In genomic region chr6:85476532-85476931, GRCh38 we compare ENCODE assay signal across 22 cellular contexts. TPM values are rescaled to one million over a fixed set of nuclear protein-coding genes. Genes with fewer than 3 reads are reported as not detected.
DNase-seq lines count a peak whose midpoint lies in the region; ATAC-seq, FAIRE-seq and TF ChIP-seq lines count a peak whose summit lies in the region.
"Had no signal": no experiment of that assay in that cellular context is flagged by ENCODE, and none has a peak within 500 bp of the region (broad histone marks: within the 10 kb centered on the region; RNA-seq: fewer than 3 reads in every experiment).

No MANE protein-coding gene starts in this region.

- no peak overlapping the region for H4K8ac ChIP-seq in mesendoderm (ENCODE audit: low read depth, low read length)

- H3K9me3 ChIP-seq in HepG2 (ENCODE audit: low read length) (no peaks in the 10 kb centered on the region), right lobe of liver (no peaks in the 10 kb centered on the region)
- H3K9me3 ChIP-seq: A549 had no signal

- H2BK120ac ChIP-seq in mesendoderm (ENCODE audit: low read depth, low read length), result no peak overlapping the region

- no peak overlapping the region for H3K4me3 Mint-ChIP-seq in activated CD4-positive, alpha-beta memory T cell treated with anti-CD3 and anti-CD28 coated beads for 36 hours
- H3K4me3 Mint-ChIP-seq: CD8-positive, alpha-beta memory T cell had no signal

- H3K4me1 Mint-ChIP-seq in activated CD4-positive, alpha-beta memory T cell treated with anti-CD3 and anti-CD28 coated beads for 36 hours (ENCODE audit: low read depth), result no peaks in the 10 kb centered on the region

- no peaks in the 10 kb centered on the region for H3K79me1 ChIP-seq in mesendoderm (ENCODE audit: low read length)

- H3K4me3 ChIP-seq in HepG2 (replicated peaks in 1 of 3; ENCODE audit: insufficient read depth in 1 of 3, low read depth in 2 of 3, low read length in 3 of 3), result no peak overlapping the region
- no peak overlapping the region for H3K4me3 ChIP-seq in right lobe of liver
- no peak overlapping the region for H3K4me3 ChIP-seq in choroid plexus epithelial cell (ENCODE audit: low read depth, low read length)
- no peak overlapping the region for H3K4me3 ChIP-seq in mesendoderm (ENCODE audit: low read length)
- H3K4me3 ChIP-seq: A549; BLaER1 treated with 17β-estradiol and CSF1 and Interleukin-3, amounts not matched to agents 10 nM and 100 nM; GM23248 had no signal

- no peak overlapping the region for H3K27ac ChIP-seq in HepG2 (ENCODE audit: extremely low read length, insufficient read depth, low read length)
- H3K27ac ChIP-seq in right lobe of liver, result no peak overlapping the region
- no peak overlapping the region for H3K27ac ChIP-seq in mesendoderm (ENCODE audit: low read depth, low read length)
- H3K27ac ChIP-seq: 22Rv1; A549; BLaER1 treated with 17β-estradiol and CSF1 and Interleukin-3, amounts not matched to agents 10 nM and 100 nM; GM23248; HL-60; KMS-11 had no signal

- intact Hi-C loops in HepG2 (cut with micrococcal nuclease; ENCODE audit: unreplicated experiment) (no loop called here), right lobe of liver (cut with DNase I) (no loop called here)
- intact Hi-C loops in activated CD4-positive, alpha-beta memory T cell treated with anti-CD3 and anti-CD28 coated beads for 36 hours (cut with micrococcal nuclease), result no loop called here

- H2BK15ac ChIP-seq in mesendoderm (replicated peaks; ENCODE audit: low read depth), result no peak overlapping the region

- POLR2A ChIA-PET in HepG2 (lab: Yijun Ruan, JAX), result no interaction called here
- POLR2A ChIA-PET in activated CD4-positive, alpha-beta memory T cell treated with anti-CD3 and anti-CD28 coated beads for 36 hours (lab: Charles Lee), result no interaction called here

- H2AFZ ChIP-seq in HepG2 (ENCODE audit: low read length), result no peak overlapping the region
- H2AFZ ChIP-seq: GM23248 had no signal

- no peak overlapping the region for H4K5ac ChIP-seq in mesendoderm (ENCODE audit: low read length)

- peaks cover 5% of the 10 kb centered on the region for H3K27me3 Mint-ChIP-seq in activated CD4-positive, alpha-beta memory T cell treated with anti-CD3 and anti-CD28 coated beads for 36 hours

- no peaks in the 10 kb centered on the region for H4K20me1 ChIP-seq in HepG2 (ENCODE audit: insufficient read depth, low read length)
- H4K20me1 ChIP-seq: BLaER1 treated with 17β-estradiol and CSF1 and Interleukin-3, amounts not matched to agents 10 nM and 100 nM had no signal

- 64% methylated on average over 4 of the region's 4 CpGs for WGBS in HepG2 (ENCODE audit: low lambda C conversion rate)
- WGBS in right lobe of liver (ENCODE audit: insufficient coverage, low coverage, low lambda C conversion rate, missing lambda C conversion rate), result 95% methylated on average over 2 of the region's 4 CpGs
- no CpG with 5 or more reads among the region's 4 CpGs for WGBS in mesendoderm (ENCODE audit: extremely low coverage, insufficient coverage, low lambda C conversion rate)

- ATAC-seq in HepG2 (peak; percentile 59), right lobe of liver (no peak), esophagus mucosa (no peak)

- no peaks in the 10 kb centered on the region for H3K27me3 ChIP-seq in HepG2 (ENCODE audit: control insufficient read depth in 1 of 2, insufficient read depth in 2 of 2, low read length in 2 of 2)
- H3K27me3 ChIP-seq in right lobe of liver, result no peaks in the 10 kb centered on the region
- no peaks in the 10 kb centered on the region for H3K27me3 ChIP-seq in mesendoderm (ENCODE audit: insufficient read depth, low read length, poor library complexity)
- H3K27me3 ChIP-seq: BLaER1 treated with 17β-estradiol and CSF1 and Interleukin-3, amounts not matched to agents 10 nM and 100 nM had no signal

- H3K27ac Mint-ChIP-seq in activated CD4-positive, alpha-beta memory T cell treated with anti-CD3 and anti-CD28 coated beads for 36 hours, result no peak overlapping the region

- H3K36me3 ChIP-seq in HepG2 (replicated peaks in 1 of 2; ENCODE audit: control insufficient read depth in 1 of 2, insufficient read depth in 2 of 2, low read length in 2 of 2) (no peaks in the 10 kb centered on the region), right lobe of liver (peaks cover 0 to 5% (median 0%) of the 10 kb centered on the region in 4 donors), mesendoderm (ENCODE audit: control insufficient read depth, insufficient read depth, low read length) (no peaks in the 10 kb centered on the region)

- no peaks in the 10 kb centered on the region for H3K79me2 ChIP-seq in HepG2 (ENCODE audit: insufficient read depth, low read length)
- H3K79me2 ChIP-seq in mesendoderm (ENCODE audit: control insufficient read depth, insufficient read depth, low read length), result no peaks in the 10 kb centered on the region

- peak; percentile 51; the same call in 1 of the 2 replicates for TF ChIP-seq RAD21 in HepG2 (CRISPR knock-in tag; IDR thresholded peaks at IDR 0.05)

- TF ChIP-seq EP300 in HepG2 (IDR thresholded peaks at IDR 0.05; ENCODE audit: low read depth in 2 of 2, low read length in 2 of 2) (no peak), HepG2 (CRISPR knock-in tag; IDR thresholded peaks at IDR 0.05; ENCODE audit: borderline replicate concordance) (no peak)

- H3K56ac ChIP-seq in mesendoderm (ENCODE audit: low read length), result no peak overlapping the region

- in situ Hi-C loops in HepG2 (cut with HindIII; ENCODE audit: extremely low pct_ligation_motif_present, low pct_unique_long_range_greater_than_20kb), result no loop called here

- H3K4me1 ChIP-seq in HepG2 (ENCODE audit: insufficient read depth, low read length) (no peaks in the 10 kb centered on the region), right lobe of liver (no peaks in the 10 kb centered on the region), mesendoderm (ENCODE audit: control insufficient read depth, low read depth, low read length) (no peaks in the 10 kb centered on the region)

- no TSS peak for BruUV-seq in HepG2 (replicated peaks; lab: Mats Ljungman, UMichigan)

- H3K4me2 ChIP-seq in HepG2 (ENCODE audit: low read depth, low read length), result no peak overlapping the region
- no peak overlapping the region for H3K4me2 ChIP-seq in mesendoderm (ENCODE audit: low read length)
- H3K4me2 ChIP-seq: A549; BLaER1 treated with 17β-estradiol and CSF1 and Interleukin-3, amounts not matched to agents 10 nM and 100 nM; KMS-11 had no signal

- no peaks in the 10 kb centered on the region for H3K36me3 Mint-ChIP-seq in activated CD4-positive, alpha-beta memory T cell treated with anti-CD3 and anti-CD28 coated beads for 36 hours

- no peaks in the 10 kb centered on the region for H3K9me3 Mint-ChIP-seq in activated CD4-positive, alpha-beta memory T cell treated with anti-CD3 and anti-CD28 coated beads for 36 hours
- H3K9me3 Mint-ChIP-seq: CD8-positive, alpha-beta memory T cell had no signal

- no peak overlapping the region for H3K18ac ChIP-seq in mesendoderm (ENCODE audit: low read length)

- no peak overlapping the region for H2BK5ac ChIP-seq in mesendoderm (ENCODE audit: low read length)

- no peak overlapping the region for H2AK5ac ChIP-seq in mesendoderm (ENCODE audit: low read length)

- H3K9ac ChIP-seq in HepG2 (ENCODE audit: insufficient read depth, low read depth, low read length), result no peak overlapping the region
- H3K9ac ChIP-seq in mesendoderm (ENCODE audit: low read length), result no peak overlapping the region
- H3K9ac ChIP-seq: BLaER1 treated with 17β-estradiol and CSF1 and Interleukin-3, amounts not matched to agents 10 nM and 100 nM; GM23248; KMS-11 had no signal

- no peak for TF ChIP-seq POLR2A in HepG2 (IDR thresholded peaks at IDR 0.05; ENCODE audit: insufficient read depth in 1 of 2, low read depth in 2 of 2, low read length in 2 of 2)
- no peak for TF ChIP-seq POLR2A in right lobe of liver (IDR thresholded peaks at IDR 0.05)

- CTCF ChIA-PET in HepG2 (lab: Yijun Ruan, JAX; ENCODE audit: low intra/inter-chr PET ratio, low total read pairs), result interaction anchor here (2.2 kb wide), 1 partner anchor 122 kb away, joined by 16 read pairs; no protein-coding TSS in a partner anchor
- CTCF ChIA-PET in activated CD4-positive, alpha-beta memory T cell treated with anti-CD3 and anti-CD28 coated beads for 36 hours (lab: Charles Lee), result interaction anchor here (1.2 kb wide), 2 partner anchors 122 to 124 kb away, joined by 3 to 5 read pairs; no protein-coding TSS in a partner anchor

- TF ChIP-seq CTCF in HepG2 (CRISPR knock-in tag; IDR thresholded peaks at IDR 0.05) (peak; percentile 60), right lobe of liver (IDR thresholded peaks at IDR 0.05) (no peak), choroid plexus epithelial cell (conservative IDR thresholded peaks at IDR 0.05; ENCODE audit: low read depth, low read length) (peak; percentile 11)

- DNase-seq in HepG2 (ENCODE audit: low spot score) (no peak), right lobe of liver (no peak), HTR-8/SVneo (ENCODE audit: insufficient read length, low spot score) (no peak), choroid plexus epithelial cell (ENCODE audit: low read depth) (no peak), mesendoderm (no peak), iPS-NIHi11 (ENCODE audit: low spot score) (no peak)
- DNase-seq in activated CD4-positive, alpha-beta memory T cell treated with anti-CD3 and anti-CD28 coated beads for 36 hours, result no peak
- DNase-seq: CD8-positive, alpha-beta memory T cell; COR-L47; GM23248; HCEC 1CT had no signal

- no peak overlapping the region for H3K23ac ChIP-seq in mesendoderm (ENCODE audit: low read length)

- H3K4ac ChIP-seq in mesendoderm (ENCODE audit: low read depth, low read length), result no peak overlapping the region

- peak; percentile 4 for FAIRE-seq in HepG2 (lab: Jason Lieb, UNC)
- peak; percentile 9 for FAIRE-seq in HTR-8/SVneo (lab: Jason Lieb, UNC)
- FAIRE-seq: A549, D721Med, G401.6, GM12892, GM18507, H54 had no signal

RNA-seq across cellular contexts. Expression of gene NT5E, which starts 26.6 kb away (rescaled TPM):
- total RNA-seq in HepG2 (2016; rRNA removed; fragmentation: Illumina TruSeq; extraction: Trizol) (6.4 and 9.5 TPM in 2 replicates), right lobe of liver (10 to 100 TPM; 19.3 to 31.8 (median 25.8) TPM), esophagus mucosa (4.1 TPM)
- 2.7 and 3.2 TPM in 2 replicates for total RNA-seq in HepG2 (2016; cell fraction: cytosol; rRNA removed; fragmentation: Illumina TruSeq; extraction: Trizol; ENCODE audit: low read depth)
- 6.5 and 9.4 TPM in 2 replicates for total RNA-seq in HepG2 (2016; cell fraction: insoluble cytoplasmic fraction; rRNA removed; fragmentation: Illumina TruSeq; extraction: Trizol)
- 4.5 and 4.6 TPM in 2 replicates for total RNA-seq in HepG2 (2016; cell fraction: membrane; rRNA removed; fragmentation: Illumina TruSeq; extraction: Trizol)
- total RNA-seq in HepG2 (2016; cell fraction: nucleus; rRNA removed; fragmentation: Illumina TruSeq; extraction: Trizol), result 11.7 and 12.4 TPM in 2 replicates
- polyA plus RNA-seq in HepG2 (2011; rRNA removed), result 33.0 and 40.6 TPM in 2 replicates
- polyA plus RNA-seq in HepG2 (2011; cell fraction: cytosol; rRNA removed), result 28.1 and 33.2 TPM in 2 replicates
- 38.4 and 39.5 TPM in 2 replicates for polyA plus RNA-seq in HepG2 (2011; cell fraction: nucleus; rRNA removed)
- 41.1 and 41.9 TPM in 2 replicates for polyA plus RNA-seq in HepG2 (2012)
- 1.8 and 3.1 TPM in 2 replicates for polyA plus RNA-seq in HepG2 (2016; cell fraction: cytosol; fragmentation: Illumina TruSeq; extraction: Trizol; ENCODE audit: low read depth)
- 5.9 and 6.0 TPM in 2 replicates for polyA plus RNA-seq in HepG2 (2016; cell fraction: insoluble cytoplasmic fraction; fragmentation: Illumina TruSeq; extraction: Trizol; ENCODE audit: low read depth)
- polyA plus RNA-seq in HepG2 (2016; cell fraction: membrane; fragmentation: Illumina TruSeq; extraction: Trizol; ENCODE audit: low read depth), result 3.5 and 3.7 TPM in 2 replicates
- 12.7 and 12.8 TPM in 2 replicates for polyA plus RNA-seq in HepG2 (2016; cell fraction: nucleus; fragmentation: Illumina TruSeq; extraction: Trizol; ENCODE audit: insufficient read depth, low read depth)
- polyA minus RNA-seq in HepG2 (2011; rRNA and poly(A)+ RNA removed; ENCODE audit: low replicate concordance), result 4.8 and 51.2 TPM in 2 replicates
- polyA minus RNA-seq in HepG2 (2011; cell fraction: cytosol; rRNA and poly(A)+ RNA removed), result 40.8 and 61.8 TPM in 2 replicates
- polyA minus RNA-seq in HepG2 (2011; cell fraction: nucleus; rRNA and poly(A)+ RNA removed), result 27.0 and 35.1 TPM in 2 replicates
- 0.62 TPM for polyA plus RNA-seq in mesendoderm (2013, experiment 1 of 2)
- polyA plus RNA-seq in mesendoderm (2013, experiment 2 of 2), result 0.50 TPM
- total RNA-seq in activated CD4-positive, alpha-beta memory T cell treated with anti-CD3 and anti-CD28 coated beads for 36 hours, result 1 to 10 TPM; 3.7 to 3.8 TPM

Comparison
In these comparisons a context has a peak if more than half of its experiments do, and no peak if none do; other contexts are left out.
1. CTCF ChIP-seq: peak in HepG2 (single experiment) and choroid plexus epithelial cell (single experiment); none in right lobe of liver (0 of 4).